11 cellular contexts compared by ENCODE assay signal in the genomic region with DNA sequence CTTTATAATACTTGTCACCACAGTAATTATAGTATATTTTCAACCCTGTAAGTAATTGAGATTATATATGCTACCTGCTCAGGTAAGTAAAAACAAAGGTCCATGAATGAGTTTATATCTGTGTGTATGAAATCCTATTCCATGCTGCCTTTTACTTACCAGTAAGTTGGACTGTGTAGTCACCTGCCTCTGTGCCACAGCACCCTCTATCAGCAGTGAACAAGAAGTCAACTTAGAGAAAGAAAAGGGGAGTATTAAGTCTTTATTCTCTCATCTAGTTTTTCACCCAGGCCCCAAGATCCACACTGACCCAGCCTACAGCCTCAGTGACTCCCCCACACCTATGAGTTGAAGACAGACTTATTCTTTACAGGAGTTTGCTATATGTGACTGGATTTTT. TPM values are rescaled to one million over a fixed set of nuclear protein-coding genes. Genes with fewer than 3 reads are reported as not detected.
DNase-seq lines count a peak whose midpoint lies in the region; ATAC-seq and TF ChIP-seq lines count a peak whose summit lies in the region.
"Had no signal": no experiment of that assay in that cellular context is flagged by ENCODE, and none has a peak within 500 bp of the region (broad histone marks: within the 10 kb centered on the region; RNA-seq: fewer than 3 reads in every experiment).

No MANE protein-coding gene starts in this region.

- H3K4me2 ChIP-seq in PC-9: no peak overlapping the region

- TF ChIP-seq CTCF in MCF 10A (IDR thresholded peaks at IDR 0.05; ENCODE audit: unreplicated experiment) (peak; percentile 21), breast epithelium (IDR thresholded peaks at IDR 0.05) (no peak), PC-9 (conservative IDR thresholded peaks at IDR 0.05) (no peak)

- CTCF ChIA-PET in MCF 10A (lab: Yijun Ruan, JAX) (no interaction called here), PC-9 (lab: Charles Lee) (no interaction called here)

- no peaks in the 10 kb centered on the region for H3K9me3 Mint-ChIP-seq in MCF 10A (ENCODE audit: unreplicated experiment)
- peaks cover 0 to 2% of the 10 kb centered on the region in 2 donors for H3K9me3 Mint-ChIP-seq in effector memory CD8-positive, alpha-beta T cell
- peaks cover 2% of the 10 kb centered on the region for H3K9me3 Mint-ChIP-seq in stimulated activated effector memory CD8-positive, alpha-beta T cell treated with anti-CD3 and anti-CD28 coated beads, Interleukin-12 subunit alpha, Interleukin-12 subunit beta, amount 100 ng/mL, for 72 hours

- no peaks in the 10 kb centered on the region; the same call in 1 of the 2 replicates for H4K20me1 ChIP-seq in PC-9 (ENCODE audit: insufficient read depth)

- no peaks in the 10 kb centered on the region for H3K9me2 ChIP-seq in PC-9 (ENCODE audit: insufficient read depth)

- no peak for TF ChIP-seq POLR2A in breast epithelium (IDR thresholded peaks at IDR 0.05)

- intact Hi-C loops in MCF 10A (cut with micrococcal nuclease): no loop called here
- intact Hi-C loops in breast epithelium (cut with DNase I; ENCODE audit: low total_unique reads): no loop called here
- intact Hi-C loops in PC-9 (cut with micrococcal nuclease; ENCODE audit: unreplicated experiment): no loop called here

- no peak overlapping the region for H3K27ac Mint-ChIP-seq in MCF 10A (ENCODE audit: low read depth, unreplicated experiment)
- peak overlapping the region; percentile 47 to 75 for H3K27ac Mint-ChIP-seq in effector memory CD8-positive, alpha-beta T cell
- H3K27ac Mint-ChIP-seq in stimulated activated effector memory CD8-positive, alpha-beta T cell treated with anti-CD3 and anti-CD28 coated beads, Interleukin-12 subunit alpha, Interleukin-12 subunit beta, amount 100 ng/mL, for 72 hours: peak overlapping the region; percentile 73
- H3K27ac Mint-ChIP-seq: activated CD8-positive, alpha-beta memory T cell treated with anti-CD3 and anti-CD28 coated beads, Interleukin-2, amount 10 ng/mL, durations not matched to agents 7 days and 5 days had no signal

- peaks cover 12% of the 10 kb centered on the region for H3K27me3 Mint-ChIP-seq in MCF 10A (ENCODE audit: insufficient read depth, unreplicated experiment)
- no peaks in the 10 kb centered on the region for H3K27me3 Mint-ChIP-seq in effector memory CD8-positive, alpha-beta T cell
- H3K27me3 Mint-ChIP-seq: activated CD8-positive, alpha-beta memory T cell treated with anti-CD3 and anti-CD28 coated beads, Interleukin-2, amount 10 ng/mL, durations not matched to agents 7 days and 5 days had no signal

- peaks cover 7% of the 10 kb centered on the region for H3K4me1 Mint-ChIP-seq in MCF 10A (ENCODE audit: insufficient read depth, unreplicated experiment)
- H3K4me1 Mint-ChIP-seq in effector memory CD8-positive, alpha-beta T cell (ENCODE audit: low read depth in 2 of 2): peaks cover 19 to 58% of the 10 kb centered on the region in 2 donors
- peaks cover 43% of the 10 kb centered on the region for H3K4me1 Mint-ChIP-seq in stimulated activated effector memory CD8-positive, alpha-beta T cell treated with anti-CD3 and anti-CD28 coated beads, Interleukin-12 subunit alpha, Interleukin-12 subunit beta, amount 100 ng/mL, for 72 hours

- H3K79me2 ChIP-seq in PC-9 (ENCODE audit: low read depth): no peaks in the 10 kb centered on the region

- no peak overlapping the region for H3K4me3 Mint-ChIP-seq in MCF 10A (ENCODE audit: unreplicated experiment)
- no peak overlapping the region for H3K4me3 Mint-ChIP-seq in effector memory CD8-positive, alpha-beta T cell
- no peak overlapping the region for H3K4me3 Mint-ChIP-seq in stimulated activated effector memory CD8-positive, alpha-beta T cell treated with anti-CD3 and anti-CD28 coated beads, Interleukin-12 subunit alpha, Interleukin-12 subunit beta, amount 100 ng/mL, for 72 hours
- H3K4me3 Mint-ChIP-seq: activated CD8-positive, alpha-beta memory T cell treated with anti-CD3 and anti-CD28 coated beads, Interleukin-2, amount 10 ng/mL, durations not matched to agents 7 days and 5 days had no signal

- H3K27me3 ChIP-seq in breast epithelium (no peaks in the 10 kb centered on the region), PC-9 (ENCODE audit: insufficient read depth, low read depth) (no peaks in the 10 kb centered on the region)

- no peak overlapping the region for H2AFZ ChIP-seq in PC-9

- no peak overlapping the region for H3K27ac ChIP-seq in breast epithelium
- no peak overlapping the region for H3K27ac ChIP-seq in PC-9

- DNase-seq in MCF 10A (ENCODE audit: unreplicated experiment) (peak; percentile 40), breast epithelium (ENCODE audit: low spot score in 2 of 2) (no peak), NCI-H1105 treated with DMSO at 0.1 percent for 48 hours (lab: John Stamatoyannopoulos, UW) (peak; percentile 33), MV-4-11 (lab: John Stamatoyannopoulos, UW) (no peak), PC-9 (no peak)
- DNase-seq in effector memory CD8-positive, alpha-beta T cell: no peak
- no peak for DNase-seq in stimulated activated effector memory CD8-positive, alpha-beta T cell treated with anti-CD3 and anti-CD28 coated beads, Interleukin-12 subunit alpha, Interleukin-12 subunit beta, amount 100 ng/mL, for 72 hours (ENCODE audit: low spot score in 2 of 2)
- DNase-seq: activated CD8-positive, alpha-beta memory T cell treated with anti-CD3 and anti-CD28 coated beads, Interleukin-2, amount 10 ng/mL, durations not matched to agents 7 days and 5 days; central memory CD4-positive, alpha-beta T cell had no signal

- H3K4me1 ChIP-seq in breast epithelium (no peaks in the 10 kb centered on the region), PC-9 (replicated peaks; ENCODE audit: insufficient read depth) (no peaks in the 10 kb centered on the region)

- H3K36me3 Mint-ChIP-seq in MCF 10A (ENCODE audit: insufficient read depth, unreplicated experiment): no peaks in the 10 kb centered on the region
- peaks cover 25% of the 10 kb centered on the region for H3K36me3 Mint-ChIP-seq in effector memory CD8-positive, alpha-beta T cell (ENCODE audit: insufficient read depth)
- peaks cover 24% of the 10 kb centered on the region for H3K36me3 Mint-ChIP-seq in stimulated activated effector memory CD8-positive, alpha-beta T cell treated with anti-CD3 and anti-CD28 coated beads, Interleukin-12 subunit alpha, Interleukin-12 subunit beta, amount 100 ng/mL, for 72 hours

- POLR2A ChIA-PET in MCF 10A (lab: Yijun Ruan, JAX) (interaction anchor here (0.6 kb wide), 1 partner anchor 229 kb away, joined by 3 read pairs; no protein-coding TSS in a partner anchor), PC-9 (lab: Charles Lee; ENCODE audit: unreplicated experiment) (no interaction called here)

- BruUV-seq in MCF 10A (replicated peaks; lab: Mats Ljungman, UMichigan): no TSS peak
- BruUV-seq in PC-9 (replicated peaks; lab: Mats Ljungman, UMichigan): no TSS peak

- H3K36me3 ChIP-seq in breast epithelium (no peaks in the 10 kb centered on the region), PC-9 (ENCODE audit: low read depth) (no peaks in the 10 kb centered on the region)

- H3K4me3 ChIP-seq in breast epithelium (no peak overlapping the region), PC-9 (no peak overlapping the region)

- no peaks in the 10 kb centered on the region for H3K9me3 ChIP-seq in breast epithelium
- no peaks in the 10 kb centered on the region for H3K9me3 ChIP-seq in PC-9 (ENCODE audit: insufficient read depth, low read depth)

- no peaks in the 10 kb centered on the region for H3F3A ChIP-seq in PC-9 (ENCODE audit: insufficient read depth, low read depth)

- peak; percentile 60 for ATAC-seq in effector memory CD8-positive, alpha-beta T cell (replicated peaks)
- no peak for ATAC-seq in stimulated activated effector memory CD8-positive, alpha-beta T cell treated with anti-CD3 and anti-CD28 coated beads, Interleukin-12 subunit alpha, Interleukin-12 subunit beta, amount 100 ng/mL, for 72 hours
- no peak for ATAC-seq in HG02885 (IDR thresholded peaks at IDR 0.05; ENCODE audit: poor library complexity, unreplicated experiment)
- ATAC-seq: activated CD8-positive, alpha-beta memory T cell treated with anti-CD3 and anti-CD28 coated beads, Interleukin-2, amount 10 ng/mL, durations not matched to agents 7 days and 5 days had no signal

RNA-seq across cellular contexts. Expression of gene IFI16, which starts 36.9 kb away (rescaled TPM):
- total RNA-seq in MCF 10A (2022) (139 and 163 TPM in 2 replicates), breast epithelium (100 to 1,000 TPM in 2 of 3 donors, 10 to 100 TPM in 1; 96.2 to 132 (median 109) TPM), PC-9 (2021) (18.5 and 31.3 TPM in 2 replicates)

RNA-seq across cellular contexts. Expression of gene PYHIN1, which starts 41.5 kb away (rescaled TPM):
- 0.44 TPM in 1 of 2 replicates, not detected in the other for total RNA-seq in MCF 10A (2022)
- total RNA-seq in breast epithelium: 1 to 10 TPM; 2.5 to 2.9 (median 2.6) TPM
- not detected in 2 replicates for total RNA-seq in PC-9 (2021)
- total RNA-seq: myocyte had no signal

Comparison
In these comparisons a context has a peak if more than half of its experiments do, and no peak if none do; other contexts are left out.
1. DNase-seq: peak in MCF 10A (single experiment) and NCI-H1105 treated with DMSO at 0.1 percent for 48 hours (single experiment); none in breast epithelium (0 of 2), effector memory CD8-positive, alpha-beta T cell (0 of 3), stimulated activated effector memory CD8-positive, alpha-beta T cell treated with anti-CD3 and anti-CD28 coated beads, Interleukin-12 subunit alpha, Interleukin-12 subunit beta, amount 100 ng/mL, for 72 hours (0 of 2), MV-4-11 (single experiment) and PC-9 (0 of 2).